In the genomic region with DNA sequence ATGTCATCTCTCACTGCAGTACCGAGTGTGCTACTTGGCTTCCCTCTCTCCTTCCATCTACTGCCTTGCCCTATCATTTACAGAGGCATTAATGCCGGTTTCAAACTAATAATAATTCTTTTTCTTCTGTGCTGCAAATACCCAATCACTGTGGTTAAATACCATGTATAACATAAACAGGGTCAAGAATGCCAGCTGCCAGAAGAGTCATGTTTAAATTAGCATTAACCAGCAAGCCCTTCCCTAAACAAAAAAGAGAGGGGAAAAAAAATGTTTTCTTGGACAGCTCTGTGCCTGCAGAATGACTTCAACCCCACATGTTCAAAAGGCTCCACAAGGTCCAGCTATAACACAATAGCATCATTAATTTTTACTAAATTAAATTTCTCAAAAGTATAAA, we compare ENCODE assay signal across 27 cellular contexts. TPM values are rescaled to one million over a fixed set of nuclear protein-coding genes. Genes with fewer than 3 reads are reported as not detected.
A peak's percentile ranks its signal among the peaks of the same experiment; 100 is the strongest.
DNase-seq lines count a peak whose midpoint lies in the region; ATAC-seq and TF ChIP-seq lines count a peak whose summit lies in the region.
"Had no signal": no experiment of that assay in that cellular context is flagged by ENCODE, and none has a peak within 500 bp of the region (broad histone marks: within the 10 kb centered on the region; RNA-seq: fewer than 3 reads in every experiment).

No MANE protein-coding gene starts in this region.

- no peak for TF ChIP-seq POLR2A in sigmoid colon (IDR thresholded peaks at IDR 0.05)

- POLR2A ChIA-PET in AG04450 (lab: Yijun Ruan, JAX) = interaction anchor here (0.7 to 3.7 kb wide), 13 partner anchors 18 to 387 kb away, joined by 3 to 25 read pairs (median 3); no protein-coding TSS in a partner anchor

- ATAC-seq in GM18502 (IDR thresholded peaks at IDR 0.05; ENCODE audit: poor library complexity, unreplicated experiment) = no peak
- ATAC-seq: foreskin keratinocyte; naive thymus-derived CD4-positive, alpha-beta T cell; pancreas; sciatic nerve had no signal

- CTCF ChIA-PET in AG04450 (lab: Charles Lee) = interaction anchor here (1.4 to 3.6 kb wide), 2 partner anchors 264 to 394 kb away, joined by 3 to 17 read pairs; no protein-coding TSS in a partner anchor

- H3K27ac ChIP-seq in AG04450 (ENCODE audit: low read depth, low read length) (no peak overlapping the region), SK-N-MC (no peak overlapping the region), sigmoid colon (peak overlapping the region in 3 of 4 donors; percentile 41 to 79 (median 49))
- H3K27ac ChIP-seq: brain microvascular endothelial cell, foreskin keratinocyte, KMS-11, pancreas, PC-9, VCaP had no signal

- 74 to 79% methylated on average over 2 of the region's 2 CpGs for WGBS in sigmoid colon, 2 donors

- H3K9ac ChIP-seq in SK-N-MC (ENCODE audit: insufficient read length) = no peak overlapping the region
- H3K9ac ChIP-seq: KMS-11 had no signal

- H3K36me3 ChIP-seq in SK-N-MC (ENCODE audit: insufficient read depth, low read length) (peaks cover 10% of the 10 kb centered on the region), sigmoid colon (no peaks in the 10 kb centered on the region)
- H3K36me3 ChIP-seq: brain microvascular endothelial cell, pancreas had no signal

- no peak for TF ChIP-seq EP300 in sigmoid colon (IDR thresholded peaks at IDR 0.05)

- H3K27me3 Mint-ChIP-seq in glutamatergic neuron (ENCODE audit: unreplicated experiment) = peaks cover 14% of the 10 kb centered on the region

- TF ChIP-seq CTCF in AG04450 (IDR thresholded peaks at IDR 0.05; ENCODE audit: low read depth, low read length) = no peak
- no peak for TF ChIP-seq CTCF in sigmoid colon (IDR thresholded peaks at IDR 0.05)
- no peak for TF ChIP-seq CTCF in glutamatergic neuron (IDR thresholded peaks at IDR 0.05; ENCODE audit: partially characterized antibody, unreplicated experiment)

- H3K27me3 ChIP-seq in AG04450 (ENCODE audit: control insufficient read depth, insufficient read depth, low read length) = no peaks in the 10 kb centered on the region
- peaks cover 12 to 57% (median 18%) of the 10 kb centered on the region in 3 donors for H3K27me3 ChIP-seq in sigmoid colon
- H3K27me3 ChIP-seq: brain microvascular endothelial cell, foreskin keratinocyte, pancreas had no signal

- intact Hi-C loops in sigmoid colon (cut with DNase I) = loop anchor here (10.0 kb wide), 3 partner anchors 139 to 379 kb away; no protein-coding TSS in a partner anchor

- H3K4me1 Mint-ChIP-seq in glutamatergic neuron (ENCODE audit: low read depth, unreplicated experiment) = peaks cover 2% of the 10 kb centered on the region

- no peak overlapping the region for H3K4me3 Mint-ChIP-seq in glutamatergic neuron (ENCODE audit: unreplicated experiment)
- H3K4me3 Mint-ChIP-seq: CD4-positive, alpha-beta T cell; naive thymus-derived CD4-positive, alpha-beta T cell; stimulated activated naive CD8-positive, alpha-beta T cell treated with anti-CD3 and anti-CD28 coated beads, Interleukin-15, Interleukin-2, amounts not matched to agents 100 ng/mL and 50 ng/mL, for 24 hours had no signal

- H3K4me3 ChIP-seq in AG04450 (ENCODE audit: low read depth, low read length) (peak overlapping the region; percentile 71), SK-N-MC (peak overlapping the region; percentile 9; the same call in 1 of the 2 replicates), sigmoid colon (no peak overlapping the region)
- H3K4me3 ChIP-seq: lung, pancreas, PC-9 had no signal

- no peaks in the 10 kb centered on the region; the same call in 1 of the 2 replicates for H3K9me3 ChIP-seq in AG04450 (ENCODE audit: control insufficient read depth, insufficient read depth, low read length)
- H3K9me3 ChIP-seq in SK-N-MC (ENCODE audit: low read depth, low read length) = no peaks in the 10 kb centered on the region
- no peaks in the 10 kb centered on the region for H3K9me3 ChIP-seq in sigmoid colon
- H3K9me3 ChIP-seq: pancreas had no signal

- H3K27ac Mint-ChIP-seq in glutamatergic neuron (ENCODE audit: unreplicated experiment) = no peak overlapping the region
- H3K27ac Mint-ChIP-seq: CD4-positive, alpha-beta T cell; naive thymus-derived CD4-positive, alpha-beta T cell; stimulated activated naive CD8-positive, alpha-beta T cell treated with anti-CD3 and anti-CD28 coated beads, Interleukin-15, Interleukin-2, amounts not matched to agents 100 ng/mL and 50 ng/mL, for 24 hours had no signal

- H3K9me3 Mint-ChIP-seq in glutamatergic neuron (ENCODE audit: unreplicated experiment) = peaks cover 3% of the 10 kb centered on the region
- H3K9me3 Mint-ChIP-seq: stimulated activated naive CD8-positive, alpha-beta T cell treated with anti-CD3 and anti-CD28 coated beads, Interleukin-15, Interleukin-2, amounts not matched to agents 100 ng/mL and 50 ng/mL, for 24 hours had no signal

- H3K4me1 ChIP-seq in sigmoid colon = peaks cover 0 to 18% (median 12%) of the 10 kb centered on the region in 4 donors

- DNase-seq in AG04450 (ENCODE audit: low read depth, low spot score) (peak; percentile 59), SK-N-MC (ENCODE audit: low read depth, low spot score) (no peak), globus pallidus (ENCODE audit: low spot score) (peak; percentile 65), sigmoid colon (no peak), glutamatergic neuron (no peak), RPMI8226 (no peak), AML-193 (lab: John Stamatoyannopoulos, UW) (no peak)
- DNase-seq: activated CD4-positive, alpha-beta T cell treated with anti-CD3 and anti-CD28 coated beads, Interleukin-2, amount 50 U/mL, for 4 hours; activated CD8-positive, alpha-beta memory T cell treated with anti-CD3 and anti-CD28 coated beads, Interleukin-2, amount 50 U/mL, for 48 hours; brain microvascular endothelial cell; CD4-positive, alpha-beta T cell; cortex of kidney; foreskin keratinocyte; islet precursor cell; naive thymus-derived CD4-positive, alpha-beta T cell; NCI-H187; NCI-H226; pancreas; PC-9; T-helper 2 cell had no signal

- no peaks in the 10 kb centered on the region for H3K36me3 Mint-ChIP-seq in glutamatergic neuron (ENCODE audit: unreplicated experiment)

RNA-seq across cellular contexts. Expression of gene LPAR1, which starts 4.1 kb away (rescaled TPM):
- 559 and 581 TPM in 2 replicates for polyA plus RNA-seq in AG04450 (2011; rRNA removed)
- polyA minus RNA-seq in AG04450 (2011; rRNA and poly(A)+ RNA removed) = 1,517 and 1,634 TPM in 2 replicates
- total RNA-seq in sigmoid colon = 10 to 100 TPM; 30.7 to 62.4 (median 41.4) TPM
- polyA plus RNA-seq in sigmoid colon = 10 to 100 TPM; 11.3 to 42.0 (median 14.1) TPM
- 0.56 TPM for total RNA-seq in glutamatergic neuron (ENCODE audit: unreplicated experiment)
- total RNA-seq: CD4-positive, alpha-beta T cell; SK-MEL-5 had no signal
- polyA plus RNA-seq: naive thymus-derived CD4-positive, alpha-beta T cell had no signal

Comparison
In these comparisons a context has a peak if more than half of its experiments do, and no peak if none do; other contexts are left out.
1. DNase-seq: peak in AG04450 (single experiment) and globus pallidus (single experiment); none in SK-N-MC (single experiment), sigmoid colon (single experiment), glutamatergic neuron (single experiment), RPMI8226 (single experiment) and AML-193 (0 of 2).
2. H3K27ac ChIP-seq: peak in sigmoid colon (3 of 4); none in AG04450 (single experiment) and SK-N-MC (single experiment).
3. H3K4me3 ChIP-seq: peak in AG04450 (single experiment) and SK-N-MC (single experiment); none in sigmoid colon (0 of 4).
4. RNA of gene LPAR1, which starts 4.1 kb away (total RNA-seq): 30.7 to 62.4 TPM in sigmoid colon; 0.56 TPM in glutamatergic neuron (single experiment); every median in the first group is over 10 times any median in the second.